In the genomic region with DNA sequence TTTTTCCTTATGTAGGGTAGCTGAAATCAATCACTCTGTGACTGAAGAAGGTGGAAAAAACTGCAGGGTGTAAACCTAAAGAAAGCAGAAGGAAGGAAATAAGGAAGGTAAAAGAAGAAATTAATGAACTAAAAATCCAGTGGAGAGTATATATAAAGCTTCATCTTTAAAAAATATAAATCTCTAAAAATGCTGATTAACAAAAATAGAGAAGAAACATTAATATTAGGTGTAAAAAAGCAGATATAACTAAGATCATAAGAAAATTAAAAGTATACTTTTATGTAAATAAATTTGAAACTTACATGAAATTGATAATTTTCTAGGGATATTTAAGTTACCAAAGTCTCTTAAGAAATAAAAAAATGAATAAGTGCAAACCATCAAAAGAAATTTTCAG, we compare ENCODE assay signal across 28 cellular contexts.
"Had no signal": no experiment of that assay in that cellular context is flagged by ENCODE, and none has a peak within 500 bp of the region (broad histone marks: within the 10 kb centered on the region; RNA-seq: fewer than 3 reads in every experiment).

No MANE protein-coding gene starts in this region.

- FAIRE-seq: colon, endothelial cell of umbilical vein, keratinocyte, urothelium cell line had no signal

- H3K27ac Mint-ChIP-seq: natural killer cell; stimulated activated effector memory CD8-positive, alpha-beta T cell treated with anti-CD3 and anti-CD28 coated beads, Interleukin-12 subunit alpha, Interleukin-12 subunit beta, amount 100 ng/mL, for 72 hours had no signal

- H3K27ac ChIP-seq: esophagus muscularis mucosa, foreskin keratinocyte, heart right ventricle, lower lobe of right lung, ovary, psoas muscle, sigmoid colon, stomach, tibial nerve, upper lobe of left lung had no signal

- H3K36me3 Mint-ChIP-seq: natural killer cell; stimulated activated effector memory CD8-positive, alpha-beta T cell treated with anti-CD3 and anti-CD28 coated beads, Interleukin-12 subunit alpha, Interleukin-12 subunit beta, amount 100 ng/mL, for 72 hours had no signal

- H3K9me3 Mint-ChIP-seq: immature natural killer cell; natural killer cell; stimulated activated effector memory CD8-positive, alpha-beta T cell treated with anti-CD3 and anti-CD28 coated beads, Interleukin-12 subunit alpha, Interleukin-12 subunit beta, amount 100 ng/mL, for 72 hours had no signal

- H3K4me1 ChIP-seq: foreskin keratinocyte had no signal

- H3K27me3 ChIP-seq: esophagus muscularis mucosa, foreskin keratinocyte, heart right ventricle, ovary, sigmoid colon, stomach, tibial nerve, upper lobe of left lung had no signal

- H3K4me3 Mint-ChIP-seq: immature natural killer cell; natural killer cell; stimulated activated effector memory CD8-positive, alpha-beta T cell treated with anti-CD3 and anti-CD28 coated beads, Interleukin-12 subunit alpha, Interleukin-12 subunit beta, amount 100 ng/mL, for 72 hours had no signal

- H3K9me3 ChIP-seq: esophagus muscularis mucosa, heart right ventricle, lower lobe of right lung, ovary, psoas muscle, sigmoid colon, stomach, tibial nerve, upper lobe of left lung had no signal

- DNase-seq: dermis blood vessel endothelial cell; effector memory CD4-positive, alpha-beta T cell; foreskin keratinocyte; glutamatergic neuron; heart right ventricle; hypothalamus; immature natural killer cell; left ventricle myocardium superior; lower lobe of right lung; natural killer cell; occipital lobe; ovary; posterior cingulate gyrus; psoas muscle; right cardiac atrium; sigmoid colon; stimulated activated CD4-positive, alpha-beta T cell treated with anti-CD3 and anti-CD28 coated beads, Interleukin-2, amount 100 ng/mL, for 24 hours; stimulated activated CD4-positive, alpha-beta T cell treated with anti-CD3 and anti-CD28 coated beads, Interleukin-4, amount 100 ng/mL, for 24 hours; stimulated activated naive CD4-positive, alpha-beta T cell treated with Interleukin-2 at 50 U/mL for 16 hours; stomach had no signal

- H3K36me3 ChIP-seq: esophagus muscularis mucosa, heart right ventricle, lower lobe of right lung, ovary, stomach, tibial nerve, upper lobe of left lung had no signal

- ATAC-seq: foreskin keratinocyte; heart right ventricle; left ventricle myocardium superior; lower lobe of right lung; natural killer cell; psoas muscle; right cardiac atrium; stimulated activated effector memory CD8-positive, alpha-beta T cell treated with anti-CD3 and anti-CD28 coated beads, Interleukin-12 subunit alpha, Interleukin-12 subunit beta, amount 100 ng/mL, for 72 hours had no signal

- H3K4me3 ChIP-seq: esophagus muscularis mucosa, heart right ventricle, lower lobe of right lung, ovary, psoas muscle, sigmoid colon, stomach, tibial nerve, upper lobe of left lung had no signal
